ENCODE assay signal across 8 cellular contexts in the genomic region with DNA sequence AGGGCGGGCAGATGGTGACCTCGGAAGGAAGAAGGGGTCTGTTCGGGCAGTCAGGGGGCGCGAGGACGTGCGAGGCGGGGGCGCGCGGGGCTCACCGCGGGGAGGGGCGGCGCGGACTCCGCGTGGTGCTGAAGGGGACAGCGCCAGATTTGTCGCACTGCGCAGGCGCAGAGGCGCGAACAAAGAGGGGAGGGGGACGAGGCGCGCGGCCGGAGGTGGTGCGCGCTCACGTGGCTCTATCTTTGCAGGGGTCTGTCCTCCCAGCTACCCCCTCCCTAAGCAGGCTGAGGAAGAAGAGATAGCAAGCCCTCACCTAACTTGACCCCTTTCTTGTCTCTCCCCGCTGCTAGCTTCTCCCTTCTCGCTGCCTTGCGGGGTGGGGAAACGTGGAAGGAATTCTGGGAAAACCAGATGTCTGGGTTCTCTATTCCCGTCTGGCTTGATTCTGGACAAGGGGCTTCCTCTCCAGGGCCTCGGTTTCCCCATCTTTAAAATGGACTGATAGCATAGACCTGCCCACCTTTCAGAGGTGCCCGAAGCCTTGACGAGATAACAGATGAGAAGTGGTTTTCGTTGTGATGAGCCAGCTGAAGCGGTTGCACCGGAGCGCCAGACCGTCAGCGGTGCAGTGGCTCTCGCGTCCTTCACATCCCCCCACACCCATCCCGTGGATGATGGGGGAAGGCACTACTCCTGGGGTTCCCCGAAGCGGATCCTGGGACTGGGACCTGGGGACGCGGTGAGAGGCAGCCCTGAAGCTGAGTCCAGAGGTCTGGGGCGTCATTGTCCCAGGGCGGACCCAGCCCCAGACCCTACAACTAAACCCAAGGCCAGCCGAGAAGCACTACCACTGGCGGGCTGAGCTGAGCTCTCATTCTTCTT. TPM values are rescaled to one million over a fixed set of nuclear protein-coding genes. Genes with fewer than 3 reads are reported as not detected.
DNase-seq lines count a peak whose midpoint lies in the region; ATAC-seq and TF ChIP-seq lines count a peak whose summit lies in the region.

No MANE protein-coding gene starts in this region.

- WGBS in thymus = 2% methylated on average over 57 of the region's 57 CpGs

- ATAC-seq in natural killer cell (peak; percentile 20 to 29 (median 21)), HG02885 (IDR thresholded peaks at IDR 0.05; ENCODE audit: poor library complexity, unreplicated experiment) (no peak)

- H3K27me3 ChIP-seq in thymus (ENCODE audit: control insufficient read depth, insufficient read depth) = peaks cover 26% of the 10 kb centered on the region

- no peak overlapping the region for H3K27ac ChIP-seq in thymus (ENCODE audit: low read depth)

- peaks cover 33% of the 10 kb centered on the region for H3K4me1 ChIP-seq in thymus (ENCODE audit: control insufficient read depth, insufficient read depth, low read length)

- intact Hi-C loops in natural killer cell (cut with micrococcal nuclease) = loop anchor here (5.0 kb wide), 1 partner anchor 42 kb away; no protein-coding TSS in a partner anchor

- DNase-seq in AG09309 (ENCODE audit: low read depth) = no peak
- peak; percentile 91 for DNase-seq in HEK293T (ENCODE audit: extremely low spot score)
- peak; percentile 56 for DNase-seq in NCI-H774 (lab: John Stamatoyannopoulos, UW)
- DNase-seq in activated T-cell treated with anti-CD3 and anti-CD28 coated beads, Interleukin-2, amount 50 U/mL, for 24 hours = peak; percentile 82
- peak; percentile 74 to 80 for DNase-seq in erythroblast (lab: John Stamatoyannopoulos, UW)
- DNase-seq in natural killer cell = peak; percentile 72

- H3K4me3 ChIP-seq in AG09309 (ENCODE audit: control insufficient read depth, low read depth, low read length) (peak overlapping the region; percentile 83), thymus (ENCODE audit: low read length) (peak overlapping the region; percentile 63)

- POLR2A ChIA-PET in HEK293T (lab: Yijun Ruan, JAX) = interaction anchor here (0.6 to 5.8 kb wide), 14 partner anchors 9 to 301 kb away, joined by 3 to 75 read pairs (median 4); a partner anchor contains a TSS

- TF ChIP-seq POLR2A in erythroblast (IDR thresholded peaks at IDR 0.05; ENCODE audit: low read length) = no peak

- peaks cover 14% of the 10 kb centered on the region for H3K36me3 ChIP-seq in thymus (ENCODE audit: control insufficient read depth, insufficient read depth)

- peaks cover 36% of the 10 kb centered on the region for H3K36me3 Mint-ChIP-seq in activated T-cell treated with anti-CD3 and anti-CD28 coated beads, Interleukin-2, amount 50 U/mL, for 24 hours (ENCODE audit: low read depth)
- H3K36me3 Mint-ChIP-seq in natural killer cell = no peaks in the 10 kb centered on the region

- H3K9me3 Mint-ChIP-seq in activated T-cell treated with anti-CD3 and anti-CD28 coated beads, Interleukin-2, amount 50 U/mL, for 24 hours = no peaks in the 10 kb centered on the region
- no peaks in the 10 kb centered on the region for H3K9me3 Mint-ChIP-seq in natural killer cell

- peaks cover 41% of the 10 kb centered on the region for H3K4me1 Mint-ChIP-seq in activated T-cell treated with anti-CD3 and anti-CD28 coated beads, Interleukin-2, amount 50 U/mL, for 24 hours (ENCODE audit: low read depth)
- H3K4me1 Mint-ChIP-seq in natural killer cell = peaks cover 9 to 44% of the 10 kb centered on the region in 2 donors

- peak overlapping the region; percentile 98 for H3K27ac Mint-ChIP-seq in activated T-cell treated with anti-CD3 and anti-CD28 coated beads, Interleukin-2, amount 50 U/mL, for 24 hours
- peak overlapping the region; percentile 91 to 97 for H3K27ac Mint-ChIP-seq in natural killer cell

- H3K4me3 Mint-ChIP-seq in activated T-cell treated with anti-CD3 and anti-CD28 coated beads, Interleukin-2, amount 50 U/mL, for 24 hours = peak overlapping the region; percentile 93
- H3K4me3 Mint-ChIP-seq in natural killer cell = peak overlapping the region; percentile 98

- TF ChIP-seq CTCF in AG09309 (IDR thresholded peaks at IDR 0.05; ENCODE audit: control insufficient read depth, insufficient read depth, low read depth, low read length, missing control alignments) (no peak), natural killer cell (IDR thresholded peaks at IDR 0.05) (no peak)

- H3K27me3 Mint-ChIP-seq in activated T-cell treated with anti-CD3 and anti-CD28 coated beads, Interleukin-2, amount 50 U/mL, for 24 hours = peaks cover 32% of the 10 kb centered on the region
- H3K27me3 Mint-ChIP-seq in natural killer cell (ENCODE audit: low read depth in 2 of 2) = peaks cover 5 to 25% of the 10 kb centered on the region in 2 donors

- peaks cover 2% of the 10 kb centered on the region for H3K9me3 ChIP-seq in thymus (ENCODE audit: control insufficient read depth)

- CTCF ChIA-PET in HEK293T (lab: Yijun Ruan, JAX) = interaction anchor here (0.7 to 4.0 kb wide), 6 partner anchors 10 to 189 kb away, joined by 3 to 14 read pairs (median 6); a partner anchor contains a TSS

TF ChIP-seq in HEK293T, 16 proteins besides CTCF, POLR2A, EP300 and RAD21:
- TF ChIP-seq LEF1 (IDR thresholded peaks at IDR 0.05; ENCODE audit: borderline replicate concordance) (no peak), HDGF (IDR thresholded peaks at IDR 0.05; ENCODE audit: borderline replicate concordance) (no peak), TARDBP (IDR thresholded peaks at IDR 0.05) (no peak), BHLHE40 (IDR thresholded peaks at IDR 0.05; ENCODE audit: borderline replicate concordance) (no peak), FOXK2 (IDR thresholded peaks at IDR 0.05) (no peak), SP1 (IDR thresholded peaks at IDR 0.05) (no peak), FOXA1 (IDR thresholded peaks at IDR 0.05) (no peak), FOXM1 (IDR thresholded peaks at IDR 0.05; ENCODE audit: borderline replicate concordance) (no peak), NFRKB (IDR thresholded peaks at IDR 0.05) (no peak)
- TF ChIP-seq, protein P1, sequence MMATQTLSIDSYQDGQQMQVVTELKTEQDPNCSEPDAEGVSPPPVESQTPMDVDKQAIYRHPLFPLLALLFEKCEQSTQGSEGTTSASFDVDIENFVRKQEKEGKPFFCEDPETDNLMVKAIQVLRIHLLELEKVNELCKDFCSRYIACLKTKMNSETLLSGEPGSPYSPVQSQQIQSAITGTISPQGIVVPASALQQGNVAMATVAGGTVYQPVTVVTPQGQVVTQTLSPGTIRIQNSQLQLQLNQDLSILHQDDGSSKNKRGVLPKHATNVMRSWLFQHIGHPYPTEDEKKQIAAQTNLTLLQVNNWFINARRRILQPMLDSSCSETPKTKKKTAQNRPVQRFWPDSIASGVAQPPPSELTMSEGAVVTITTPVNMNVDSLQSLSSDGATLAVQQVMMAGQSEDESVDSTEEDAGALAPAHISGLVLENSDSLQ (IDR thresholded peaks at IDR 0.05) = no peak

RNA-seq across cellular contexts. Expression of a gene that starts 0.8 kb away (rescaled TPM):
- 10 to 100 TPM; 15.2 to 17.4 (median 15.5) TPM for total RNA-seq in natural killer cell
- 12.0 TPM for polyA plus RNA-seq in thymus

RNA-seq across cellular contexts. Expression of a gene that starts 1.2 kb away (rescaled TPM):
- 1 to 10 TPM; 1.9 to 2.4 (median 2.1) TPM for total RNA-seq in natural killer cell
- polyA plus RNA-seq in thymus = 3.8 TPM

RNA-seq across cellular contexts. Expression of a gene that starts 12.6 kb away (rescaled TPM):
- 10 to 100 TPM; 35.0 to 43.0 (median 37.7) TPM for total RNA-seq in natural killer cell
- 52.4 TPM for polyA plus RNA-seq in thymus

RNA-seq across cellular contexts. Expression of a gene that starts 24.3 kb away (rescaled TPM):
- total RNA-seq in natural killer cell = 100 to 1,000 TPM; 201 to 264 (median 246) TPM
- polyA plus RNA-seq in thymus = 37.8 TPM

RNA-seq across cellular contexts. Expression of a gene that starts 31.5 kb away (rescaled TPM):
- total RNA-seq in natural killer cell = under 1 TPM; 0.25 to 0.41 (median 0.35) TPM
- polyA plus RNA-seq in thymus = 0.46 TPM
